ENCODE assay signal across 36 cellular contexts in genomic region chr5:55294935-55295334, GRCh38.
"Had no signal": no experiment of that assay in that cellular context is flagged by ENCODE, and none has a peak within 500 bp of the region (broad histone marks: within the 10 kb centered on the region; RNA-seq: fewer than 3 reads in every experiment).

No MANE protein-coding gene starts in this region.

- H3K4me3 Mint-ChIP-seq: activated B cell treated with CpG ODN at 0.5 μM for 24 hours; activated CD4-positive, alpha-beta memory T cell treated with anti-CD3 and anti-CD28 coated beads for 36 hours; activated CD4-positive, alpha-beta T cell treated with anti-CD3 and anti-CD28 coated beads, Interleukin-2, amount 10 ng/mL, durations not matched to agents 24 days and 14 days; activated CD8-positive, alpha-beta T cell treated with anti-CD3 and anti-CD28 coated beads for 36 hours; activated naive CD4-positive, alpha-beta T cell treated with anti-CD3 and anti-CD28 coated beads for 36 hours; activated naive CD8-positive, alpha-beta T cell treated with anti-CD3 and anti-CD28 coated beads for 36 hours; activated T-cell treated with anti-CD3 and anti-CD28 coated beads, Interleukin-2, amount 50 U/mL, for 4 hours; activated T-cell treated with anti-CD3 and anti-CD28 coated beads, Interleukin-2, amount 50 U/mL, for 72 hours; activated T-helper 1 cell treated with anti-CD3 and anti-CD28 coated beads, Interleukin-12 subunit alpha, Interleukin-12 subunit beta, Interleukin-2, Interleukin-4 antibody, amounts not matched to agents 30 ng/mL and 10 ng/mL and 1 ng/mL, durations not matched to agents 14 hours and 24 hours and 36 hours; activated T-helper 17 cell treated with anti-CD3 and anti-CD28 coated beads, Interleukin-2, amount 50 U/mL, for 72 hours; brain; central memory CD8-positive, alpha-beta T cell; T-helper 1 cell treated with Interleukin-12 subunit alpha and Interleukin-12 subunit beta and Interleukin-4 antibody, amounts not matched to agents 30 μg/mL and 1 μg/mL, for 36 hours; T-helper 2 cell treated with Interferon-gamma antibody and Interleukin-4, amounts not matched to agents 5 μg/mL and 100 μg/mL, for 36 hours had no signal

- H3K4me3 ChIP-seq: ascending aorta, cardiac muscle cell had no signal

- H3K27ac ChIP-seq: ascending aorta, cardiac muscle cell, VCaP had no signal

- H3K4me1 ChIP-seq: ascending aorta had no signal

- H3K4me1 Mint-ChIP-seq: activated B cell treated with CpG ODN at 0.5 μM for 24 hours; activated CD4-positive, alpha-beta T cell treated with anti-CD3 and anti-CD28 coated beads, Interleukin-2, amount 10 ng/mL, durations not matched to agents 24 days and 14 days; activated naive CD8-positive, alpha-beta T cell treated with anti-CD3 and anti-CD28 coated beads for 36 hours; activated T-helper 17 cell treated with anti-CD3 and anti-CD28 coated beads, Interleukin-2, amount 50 U/mL, for 72 hours; brain had no signal

- H3K9me3 ChIP-seq: ascending aorta had no signal

- H3K27me3 Mint-ChIP-seq: activated B cell treated with CpG ODN at 0.5 μM for 24 hours; activated CD4-positive, alpha-beta memory T cell treated with anti-CD3 and anti-CD28 coated beads for 36 hours; activated CD4-positive, alpha-beta T cell treated with anti-CD3 and anti-CD28 coated beads, Interleukin-2, amount 10 ng/mL, durations not matched to agents 24 days and 14 days; activated CD8-positive, alpha-beta T cell treated with anti-CD3 and anti-CD28 coated beads for 36 hours; activated naive CD8-positive, alpha-beta T cell treated with anti-CD3 and anti-CD28 coated beads for 36 hours; activated T-helper 17 cell treated with anti-CD3 and anti-CD28 coated beads, Interleukin-2, amount 50 U/mL, for 72 hours; brain; central memory CD8-positive, alpha-beta T cell had no signal

- H3K9me3 Mint-ChIP-seq: activated B cell treated with CpG ODN at 0.5 μM for 24 hours; activated CD4-positive, alpha-beta memory T cell treated with anti-CD3 and anti-CD28 coated beads for 36 hours; activated CD4-positive, alpha-beta T cell treated with anti-CD3 and anti-CD28 coated beads, Interleukin-2, amount 10 ng/mL, durations not matched to agents 24 days and 14 days; activated naive CD4-positive, alpha-beta T cell treated with anti-CD3 and anti-CD28 coated beads for 36 hours; activated naive CD4-positive, alpha-beta T cell treated with anti-CD3 and anti-CD28 coated beads, Interleukin-2, amount 50 U/mL, for 72 hours; activated naive CD8-positive, alpha-beta T cell treated with anti-CD3 and anti-CD28 coated beads for 36 hours; activated T-cell treated with anti-CD3 and anti-CD28 coated beads, Interleukin-2, amount 50 U/mL, for 4 hours; activated T-cell treated with anti-CD3 and anti-CD28 coated beads, Interleukin-2, amount 50 U/mL, for 72 hours; activated T-helper 1 cell treated with anti-CD3 and anti-CD28 coated beads, Interleukin-12 subunit alpha, Interleukin-12 subunit beta, Interleukin-2, Interleukin-4 antibody, amounts not matched to agents 30 ng/mL and 10 ng/mL and 1 ng/mL, durations not matched to agents 14 hours and 24 hours and 36 hours; activated T-helper 17 cell treated with anti-CD3 and anti-CD28 coated beads, Interleukin-2, amount 50 U/mL, for 72 hours; central memory CD8-positive, alpha-beta T cell; T-helper 2 cell treated with Interferon-gamma antibody and Interleukin-4, amounts not matched to agents 5 μg/mL and 100 μg/mL, for 36 hours had no signal

- H3K27me3 ChIP-seq: ascending aorta, cardiac muscle cell had no signal

- ATAC-seq: activated CD8-positive, alpha-beta T cell treated with anti-CD3 and anti-CD28 coated beads for 36 hours; activated naive CD4-positive, alpha-beta T cell treated with anti-CD3 and anti-CD28 coated beads, Interleukin-2, amount 50 U/mL, for 72 hours; activated T-cell treated with anti-CD3 and anti-CD28 coated beads, Interleukin-2, amount 50 U/mL, for 4 hours; activated T-cell treated with anti-CD3 and anti-CD28 coated beads, Interleukin-2, amount 50 U/mL, for 72 hours; activated T-helper 17 cell treated with anti-CD3 and anti-CD28 coated beads, Interleukin-2, amount 50 U/mL, for 72 hours had no signal

- DNase-seq: activated B cell treated with CpG ODN at 0.5 μM for 24 hours; activated CD4-positive, alpha-beta memory T cell treated with anti-CD3 and anti-CD28 coated beads for 36 hours; activated CD4-positive, alpha-beta T cell treated with anti-CD3 and anti-CD28 coated beads for 4 hours; activated CD4-positive, alpha-beta T cell treated with anti-CD3 and anti-CD28 coated beads, Interleukin-2, amount 10 ng/mL, durations not matched to agents 24 days and 14 days; activated CD4-positive, alpha-beta T cell treated with anti-CD3 and anti-CD28 coated beads, Interleukin-2, amount 50 U/mL, for 1 hour; activated CD4-positive, alpha-beta T cell treated with anti-CD3 and anti-CD28 coated beads, Interleukin-2, amount 50 U/mL, for 4 hours; activated CD4-positive, CD25-positive, alpha-beta regulatory T cell treated with anti-CD3 and anti-CD28 coated beads, Interleukin-2, amount 50 U/mL, for 72 hours; activated CD8-positive, alpha-beta memory T cell treated with anti-CD3 and anti-CD28 coated beads, Interleukin-2, amount 50 U/mL, for 4 hours; activated CD8-positive, alpha-beta T cell treated with anti-CD3 and anti-CD28 coated beads for 36 hours; activated effector memory CD4-positive, alpha-beta T cell treated with anti-CD3 and anti-CD28 coated beads, Interleukin-2, amount 50 U/mL, for 16 hours; activated gamma-delta T cell treated with Interleukin-2 at 50 U/mL for 16 hours; activated naive CD4-positive, alpha-beta T cell; activated naive CD4-positive, alpha-beta T cell treated with anti-CD3 and anti-CD28 coated beads for 36 hours; activated naive CD4-positive, alpha-beta T cell treated with anti-CD3 and anti-CD28 coated beads, Interleukin-2, amount 50 U/mL, for 16 hours; activated naive CD8-positive, alpha-beta T cell treated with anti-CD3 and anti-CD28 coated beads for 36 hours; activated T-cell treated with anti-CD3 and anti-CD28 coated beads for 4 hours; activated T-cell treated with anti-CD3 and anti-CD28 coated beads, Interleukin-2, amount 50 U/mL, for 1 hour; activated T-cell treated with anti-CD3 and anti-CD28 coated beads, Interleukin-2, amount 50 U/mL, for 4 hours; activated T-cell treated with anti-CD3 and anti-CD28 coated beads, Interleukin-2, amount 50 U/mL, for 72 hours; amygdala; anterior cingulate cortex; caudate nucleus; cerebellar nuclear complex; T-helper 1 cell; T-helper 2 cell; T-helper 9 cell had no signal

- H3K27ac Mint-ChIP-seq: activated B cell treated with CpG ODN at 0.5 μM for 24 hours; activated CD4-positive, alpha-beta memory T cell treated with anti-CD3 and anti-CD28 coated beads for 36 hours; activated CD4-positive, alpha-beta T cell treated with anti-CD3 and anti-CD28 coated beads, Interleukin-2, amount 10 ng/mL, durations not matched to agents 24 days and 14 days; activated CD8-positive, alpha-beta T cell treated with anti-CD3 and anti-CD28 coated beads for 36 hours; activated naive CD4-positive, alpha-beta T cell treated with anti-CD3 and anti-CD28 coated beads for 36 hours; activated naive CD4-positive, alpha-beta T cell treated with anti-CD3 and anti-CD28 coated beads, Interleukin-2, amount 50 U/mL, for 72 hours; activated naive CD8-positive, alpha-beta T cell treated with anti-CD3 and anti-CD28 coated beads for 36 hours; activated T-cell treated with anti-CD3 and anti-CD28 coated beads, Interleukin-2, amount 50 U/mL, for 72 hours; activated T-helper 1 cell treated with anti-CD3 and anti-CD28 coated beads, Interleukin-12 subunit alpha, Interleukin-12 subunit beta, Interleukin-2, Interleukin-4 antibody, amounts not matched to agents 30 ng/mL and 10 ng/mL and 1 ng/mL, durations not matched to agents 14 hours and 24 hours and 36 hours; activated T-helper 17 cell treated with anti-CD3 and anti-CD28 coated beads, Interleukin-2, amount 50 U/mL, for 72 hours; brain; T-helper 1 cell treated with Interleukin-12 subunit alpha and Interleukin-12 subunit beta and Interleukin-4 antibody, amounts not matched to agents 30 μg/mL and 1 μg/mL, for 36 hours; T-helper 2 cell treated with Interferon-gamma antibody and Interleukin-4, amounts not matched to agents 5 μg/mL and 100 μg/mL, for 36 hours had no signal
